In the genomic region with DNA sequence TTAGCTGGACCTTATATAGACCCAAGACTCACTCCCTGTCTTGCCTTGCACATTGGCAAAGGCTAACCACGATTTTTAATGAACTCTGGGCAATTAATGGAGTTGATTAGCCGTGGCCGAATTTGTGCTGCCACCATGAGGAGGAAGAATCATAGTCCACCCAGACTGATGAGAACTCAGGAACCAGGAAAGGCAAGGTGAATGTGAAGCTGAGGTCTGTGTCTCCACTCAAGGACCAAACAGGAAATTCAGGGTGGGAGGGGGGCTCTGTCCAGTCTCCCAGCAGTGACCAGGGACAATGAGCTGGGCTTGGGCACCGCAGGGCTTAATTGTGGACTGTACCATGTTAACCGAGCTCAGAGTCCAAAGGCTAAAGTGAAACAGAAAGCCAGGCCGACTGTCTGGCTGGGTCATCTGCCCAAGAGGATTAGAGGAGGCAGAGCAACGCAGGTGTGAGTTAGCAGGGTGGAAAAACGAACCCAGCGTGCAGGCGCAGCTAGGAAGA, we compare ENCODE assay signal across 9 cellular contexts.
A peak's percentile ranks its signal among the peaks of the same experiment; 100 is the strongest.
DNase-seq lines count a peak whose midpoint lies in the region; ATAC-seq and TF ChIP-seq lines count a peak whose summit lies in the region.
"Had no signal": no experiment of that assay in that cellular context is flagged by ENCODE, and none has a peak within 500 bp of the region (broad histone marks: within the 10 kb centered on the region; RNA-seq: fewer than 3 reads in every experiment).

No MANE protein-coding gene starts in this region.

- H3K27me3 ChIP-seq in esophagus muscularis mucosa = no peaks in the 10 kb centered on the region
- H3K27me3 ChIP-seq in rectal smooth muscle tissue (ENCODE audit: control insufficient read depth, insufficient read depth, low read length) = no peaks in the 10 kb centered on the region

- no peak overlapping the region for H3K27ac Mint-ChIP-seq in effector memory CD8-positive, alpha-beta T cell

- ATAC-seq in GM21367 (IDR thresholded peaks at IDR 0.05; ENCODE audit: unreplicated experiment) (no peak), GM18870 (IDR thresholded peaks at IDR 0.05; ENCODE audit: unreplicated experiment) (no peak)
- ATAC-seq in effector memory CD8-positive, alpha-beta T cell (replicated peaks) = no peak

- no peak overlapping the region for H3K9ac ChIP-seq in rectal smooth muscle tissue (ENCODE audit: low read length)

- no peak for TF ChIP-seq CTCF in esophagus muscularis mucosa (IDR thresholded peaks at IDR 0.05)

- H3K4me3 Mint-ChIP-seq in effector memory CD8-positive, alpha-beta T cell = no peak overlapping the region

- no peaks in the 10 kb centered on the region for H3K36me3 Mint-ChIP-seq in effector memory CD8-positive, alpha-beta T cell (ENCODE audit: insufficient read depth)

- no peaks in the 10 kb centered on the region for H3K9me3 ChIP-seq in esophagus muscularis mucosa

- peaks cover 19 to 38% (median 33%) of the 10 kb centered on the region in 4 donors for H3K4me1 ChIP-seq in esophagus muscularis mucosa
- H3K4me1 ChIP-seq in rectal smooth muscle tissue (ENCODE audit: control insufficient read depth, insufficient read depth, low read length) = peaks cover 30% of the 10 kb centered on the region

- DNase-seq in G401 (ENCODE audit: low spot score) (peak; percentile 2), NCI-H774 (lab: John Stamatoyannopoulos, UW) (peak; percentile 43), esophagus muscularis mucosa (ENCODE audit: extremely low spot score) (no peak), NCI-H226 (no peak)
- DNase-seq in effector memory CD8-positive, alpha-beta T cell = no peak
- DNase-seq: NCI-H187 treated with DMSO at 0.1 percent for 48 hours had no signal

- TF ChIP-seq POLR2A in esophagus muscularis mucosa (IDR thresholded peaks at IDR 0.05; ENCODE audit: low read depth) = no peak

- no peaks in the 10 kb centered on the region for H3K9me3 Mint-ChIP-seq in effector memory CD8-positive, alpha-beta T cell

- H3K4me3 ChIP-seq in esophagus muscularis mucosa (peak overlapping the region in 2 of 4 donors; percentile 2 to 12), rectal smooth muscle tissue (ENCODE audit: low read length) (peak overlapping the region; percentile 26)

- peaks cover 7 to 39% of the 10 kb centered on the region in 2 donors for H3K27me3 Mint-ChIP-seq in effector memory CD8-positive, alpha-beta T cell

- WGBS in esophagus muscularis mucosa = 83% methylated on average over 10 of the region's 10 CpGs

- no peaks in the 10 kb centered on the region for H3K4me1 Mint-ChIP-seq in effector memory CD8-positive, alpha-beta T cell (ENCODE audit: low read depth in 2 of 2)

- H3K36me3 ChIP-seq in esophagus muscularis mucosa (no peaks in the 10 kb centered on the region), rectal smooth muscle tissue (ENCODE audit: control insufficient read depth, insufficient read depth, low read length) (no peaks in the 10 kb centered on the region)

- TF ChIP-seq EP300 in esophagus muscularis mucosa (IDR thresholded peaks at IDR 0.05) = no peak

- in situ Hi-C loops in G401 (cut with HindIII; ENCODE audit: low sequenced_read_pairs) = no loop called here

- peak overlapping the region in 3 of 4 donors; percentile 23 to 66 (median 50) for H3K27ac ChIP-seq in esophagus muscularis mucosa (replicated peaks in 1 of 4)
- peak overlapping the region; percentile 38 for H3K27ac ChIP-seq in rectal smooth muscle tissue (ENCODE audit: low read depth, low read length)

- intact Hi-C loops in esophagus muscularis mucosa (cut with DNase I) = loop anchor here (10.0 kb wide), 1 partner anchor 122 kb away; no protein-coding TSS in a partner anchor

Comparison
In these comparisons a context has a peak if more than half of its experiments do, and no peak if none do; other contexts are left out.
1. DNase-seq: peak in G401 (single experiment) and NCI-H774 (single experiment); none in esophagus muscularis mucosa (single experiment), NCI-H226 (single experiment) and effector memory CD8-positive, alpha-beta T cell (0 of 3).